In genomic region chr20:58374027-58374850, GRCh38 we compare ENCODE assay signal across 2 cellular contexts.
TF ChIP-seq lines count a peak whose summit lies in the region.

No MANE protein-coding gene starts in this region.

TF ChIP-seq in IMR-90, 13 proteins besides CTCF, POLR2A, EP300 and RAD21 (continued from another document):
- TF ChIP-seq FOS (IDR thresholded peaks at IDR 0.05; ENCODE audit: low read depth, low read length), result no peak
- TF ChIP-seq BHLHE40 (IDR thresholded peaks at IDR 0.05; ENCODE audit: low read depth, low read length), result no peak
- TF ChIP-seq ELK1 (IDR thresholded peaks at IDR 0.05; ENCODE audit: borderline replicate concordance, low read depth, low read length), result no peak
- no peak for TF ChIP-seq USF2 (IDR thresholded peaks at IDR 0.05; ENCODE audit: low read depth, low read length)
- TF ChIP-seq MAFK (IDR thresholded peaks at IDR 0.05; ENCODE audit: low read depth, low read length), result no peak
- TF ChIP-seq RCOR1 (IDR thresholded peaks at IDR 0.05; ENCODE audit: insufficient replicate concordance, low read length), result no peak
- no peak for TF ChIP-seq CHD1 (IDR thresholded peaks at IDR 0.05; ENCODE audit: low read depth, low read length)
- no peak for TF ChIP-seq RFX5 (IDR thresholded peaks at IDR 0.05; ENCODE audit: low read depth, low read length)
- TF ChIP-seq MXI1 (IDR thresholded peaks at IDR 0.05; ENCODE audit: borderline replicate concordance, low read depth, low read length), result no peak
- no peak for TF ChIP-seq MAZ (IDR thresholded peaks at IDR 0.05; ENCODE audit: borderline replicate concordance, low read depth, low read length)
- TF ChIP-seq NFE2L2 (IDR thresholded peaks at IDR 0.05; ENCODE audit: low read depth, low read length), result no peak

TF ChIP-seq in GM12891, 5 proteins besides CTCF, POLR2A, EP300 and RAD21 (continued from another document):
- no peak for TF ChIP-seq POU2F2 (IDR thresholded peaks at IDR 0.05; ENCODE audit: low read depth, low read length)
- TF ChIP-seq SPI1 (IDR thresholded peaks at IDR 0.05; ENCODE audit: low read depth, low read length), result no peak
- no peak for TF ChIP-seq TAF1 (IDR thresholded peaks at IDR 0.05; ENCODE audit: low read depth, low read length)
- TF ChIP-seq PAX5 (IDR thresholded peaks at IDR 0.05; ENCODE audit: insufficient read depth, low read length, severe bottlenecking), result no peak
